15 cellular contexts compared by ENCODE assay signal in genomic region chr1:15786581-15786980, GRCh38. TPM values are rescaled to one million over a fixed set of nuclear protein-coding genes. Genes with fewer than 3 reads are reported as not detected.
DNase-seq lines count a peak whose midpoint lies in the region; TF ChIP-seq lines count a peak whose summit lies in the region.
"Had no signal": no experiment of that assay in that cellular context is flagged by ENCODE, and none has a peak within 500 bp of the region (broad histone marks: within the 10 kb centered on the region; RNA-seq: fewer than 3 reads in every experiment).

No MANE protein-coding gene starts in this region.

- BruUV-seq in Caco-2 (replicated peaks; lab: Mats Ljungman, UMichigan): no TSS peak

- no peaks in the 10 kb centered on the region for H3K27me3 Mint-ChIP-seq in Caco-2 (ENCODE audit: insufficient read depth, unreplicated experiment)

- no peaks in the 10 kb centered on the region for H3K36me3 Mint-ChIP-seq in Caco-2 (ENCODE audit: insufficient read depth, unreplicated experiment)

- no peak overlapping the region for H3K4me3 Mint-ChIP-seq in Caco-2 (ENCODE audit: unreplicated experiment)
- H3K4me3 Mint-ChIP-seq: activated CD4-positive, alpha-beta T cell treated with anti-CD3 and anti-CD28 coated beads, Interleukin-2, amount 10 ng/mL, durations not matched to agents 7 days and 5 days; activated T-helper 17 cell treated with anti-CD3 and anti-CD28 coated beads, Interleukin-2, amount 50 U/mL, for 72 hours had no signal

- DNase-seq in Caco-2 (no peak), RWPE1 (ENCODE audit: low spot score) (no peak), fibroblast of the aortic adventitia (ENCODE audit: low read depth) (peak; percentile 87), ovary (peak in 3 of 5 donors; percentile 41 to 61 (median 43)), DMS53 treated with DMSO at 0.1 percent for 48 hours (lab: John Stamatoyannopoulos, UW; ENCODE audit: unreplicated experiment) (no peak), NCI-H748 treated with DMSO at 0.1 percent for 48 hours (lab: John Stamatoyannopoulos, UW) (no peak), OCI-M1 (lab: John Stamatoyannopoulos, UW) (no peak), NCI-H446 treated with DMSO at 0.1 percent for 48 hours (lab: John Stamatoyannopoulos, UW) (no peak)
- DNase-seq: activated CD4-positive, alpha-beta T cell treated with anti-CD3 and anti-CD28 coated beads, Interleukin-2, amount 10 ng/mL, durations not matched to agents 7 days and 5 days; KG1; NCI-H187 treated with DMSO at 0.1 percent for 48 hours; T-helper 1 cell had no signal

- H3K27ac ChIP-seq in RWPE1 (peak overlapping the region; percentile 98), ovary (no peak overlapping the region)
- H3K27ac ChIP-seq: BLaER1 treated with 17β-estradiol and CSF1 and Interleukin-3, amounts not matched to agents 10 nM and 100 nM had no signal

- H3K4me1 Mint-ChIP-seq in Caco-2 (ENCODE audit: low read depth, unreplicated experiment): peaks cover 21% of the 10 kb centered on the region
- H3K4me1 Mint-ChIP-seq: activated CD4-positive, alpha-beta T cell treated with anti-CD3 and anti-CD28 coated beads, Interleukin-2, amount 10 ng/mL, durations not matched to agents 7 days and 5 days; activated T-helper 17 cell treated with anti-CD3 and anti-CD28 coated beads, Interleukin-2, amount 50 U/mL, for 72 hours had no signal

- POLR2A ChIA-PET in Caco-2 (lab: Charles Lee) (no interaction called here), RWPE1 (lab: Yijun Ruan, JAX; ENCODE audit: low non-redundant PET) (interaction anchor here (0.5 to 0.6 kb wide), 4 partner anchors 27 to 51 kb away, joined by 3 to 9 read pairs (median 3); no protein-coding TSS in a partner anchor)

- H3K27ac Mint-ChIP-seq in Caco-2 (ENCODE audit: unreplicated experiment): peak overlapping the region; percentile 39
- H3K27ac Mint-ChIP-seq: activated CD4-positive, alpha-beta T cell treated with anti-CD3 and anti-CD28 coated beads, Interleukin-2, amount 10 ng/mL, durations not matched to agents 7 days and 5 days; activated T-helper 17 cell treated with anti-CD3 and anti-CD28 coated beads, Interleukin-2, amount 50 U/mL, for 72 hours had no signal

- WGBS in ovary, 3 donors: 52 to 68% (median 54%) methylated on average over 10 of the region's 10 CpGs

- peaks cover 28% of the 10 kb centered on the region for H3K4me1 ChIP-seq in Caco-2
- peaks cover 6% of the 10 kb centered on the region for H3K4me1 ChIP-seq in ovary (ENCODE audit: insufficient read depth)

- TF ChIP-seq CTCF in Caco-2 (IDR thresholded peaks at IDR 0.05; ENCODE audit: insufficient read depth in 1 of 2, low read depth in 1 of 2, low read length in 1 of 2, severe bottlenecking in 1 of 2, unreplicated experiment in 1 of 2) (no peak), RWPE1 (conservative IDR thresholded peaks at IDR 0.05; ENCODE audit: low read depth) (no peak), fibroblast of the aortic adventitia (IDR thresholded peaks at IDR 0.05; ENCODE audit: insufficient read depth, low read length) (no peak), ovary (IDR thresholded peaks at IDR 0.05) (no peak)

- H3K27me3 ChIP-seq in Caco-2 (replicated peaks; ENCODE audit: control insufficient read depth, insufficient read depth, low read length): no peaks in the 10 kb centered on the region
- no peaks in the 10 kb centered on the region for H3K27me3 ChIP-seq in ovary
- H3K27me3 ChIP-seq: BLaER1 treated with 17β-estradiol and CSF1 and Interleukin-3, amounts not matched to agents 10 nM and 100 nM had no signal

- TF ChIP-seq EP300 in ovary (IDR thresholded peaks at IDR 0.05): no peak

- H3K4me3 ChIP-seq in Caco-2 (ENCODE audit: low read depth, low read length): no peak overlapping the region
- H3K4me3 ChIP-seq in fibroblast of the aortic adventitia (ENCODE audit: low read depth, low read length): no peak overlapping the region
- no peak overlapping the region for H3K4me3 ChIP-seq in ovary
- H3K4me3 ChIP-seq: BLaER1 treated with 17β-estradiol and CSF1 and Interleukin-3, amounts not matched to agents 10 nM and 100 nM had no signal

- H3K9me3 Mint-ChIP-seq in Caco-2 (ENCODE audit: unreplicated experiment): no peaks in the 10 kb centered on the region
- H3K9me3 Mint-ChIP-seq: activated CD4-positive, alpha-beta T cell treated with anti-CD3 and anti-CD28 coated beads, Interleukin-2, amount 10 ng/mL, durations not matched to agents 7 days and 5 days; activated T-helper 17 cell treated with anti-CD3 and anti-CD28 coated beads, Interleukin-2, amount 50 U/mL, for 72 hours had no signal

- no peaks in the 10 kb centered on the region for H3K36me3 ChIP-seq in Caco-2 (ENCODE audit: control insufficient read depth, insufficient read depth, low read length)
- no peaks in the 10 kb centered on the region for H3K36me3 ChIP-seq in ovary
- H3K36me3 ChIP-seq: BLaER1 treated with 17β-estradiol and CSF1 and Interleukin-3, amounts not matched to agents 10 nM and 100 nM had no signal

- CTCF ChIA-PET in Caco-2 (lab: Charles Lee): no interaction called here
- CTCF ChIA-PET in RWPE1 (lab: Yijun Ruan, JAX): interaction anchor here (0.6 kb wide), 1 partner anchor 189 kb away, joined by 7 read pairs; the partner anchor contains the start of gene ZBTB17

- intact Hi-C loops in Caco-2 (cut with micrococcal nuclease; ENCODE audit: unreplicated experiment): no loop called here
- intact Hi-C loops in ovary (cut with DNase I): no loop called here

- no peak for TF ChIP-seq POLR2A in ovary (IDR thresholded peaks at IDR 0.05)

- H3K9me3 ChIP-seq in Caco-2: no peaks in the 10 kb centered on the region
- no peaks in the 10 kb centered on the region for H3K9me3 ChIP-seq in ovary
- H3K9me3 ChIP-seq: BLaER1 treated with 17β-estradiol and CSF1 and Interleukin-3, amounts not matched to agents 10 nM and 100 nM had no signal

RNA-seq across cellular contexts. Expression of gene UQCRHL, which starts 20.9 kb away (rescaled TPM):
- total RNA-seq in Caco-2 (2022): 1.8 and 1.9 TPM in 2 replicates
- total RNA-seq in fibroblast of the aortic adventitia (ENCODE audit: low replicate concordance): 1.9 and 2.0 TPM in 2 replicates
- total RNA-seq in ovary: 1 to 10 TPM in 6 of 7 donors, under 1 TPM in 1; 0.65 to 3.3 (median 1.2) TPM
- 1 to 10 TPM; 1.4 to 5.6 TPM for polyA plus RNA-seq in ovary

RNA-seq across cellular contexts. Expression of gene FBLIM1, which starts 28.0 kb away (rescaled TPM):
- total RNA-seq in Caco-2 (2022) (3.6 and 5.5 TPM in 2 replicates), fibroblast of the aortic adventitia (ENCODE audit: low replicate concordance) (41.0 and 114 TPM in 2 replicates), ovary (100 to 1,000 TPM in 3 of 7 donors, 10 to 100 TPM in 4; 40.7 to 160 (median 70.8) TPM)
- 10 to 100 TPM; 39.0 to 59.2 TPM for polyA plus RNA-seq in ovary
- total RNA-seq: activated T-helper 17 cell treated with anti-CD3 and anti-CD28 coated beads, Interleukin-2, amount 50 U/mL, for 72 hours had no signal

RNA-seq across cellular contexts. Expression of gene TMEM82, which starts 44.3 kb away (rescaled TPM):
- total RNA-seq in Caco-2 (2022): 2.7 and 3.5 TPM in 2 replicates
- not detected in 2 replicates for total RNA-seq in fibroblast of the aortic adventitia (ENCODE audit: low replicate concordance)
- not detected for total RNA-seq in ovary
- polyA plus RNA-seq in ovary: not detected
- total RNA-seq: activated CD4-positive, alpha-beta T cell treated with anti-CD3 and anti-CD28 coated beads, Interleukin-2, amount 10 ng/mL, durations not matched to agents 7 days and 5 days; activated T-helper 17 cell treated with anti-CD3 and anti-CD28 coated beads, Interleukin-2, amount 50 U/mL, for 72 hours had no signal
- polyA plus RNA-seq: esophagus had no signal

RNA-seq across cellular contexts. Expression of gene SLC25A34, which starts 50.5 kb away (rescaled TPM):
- total RNA-seq in Caco-2 (2022): 0.49 and 1.1 TPM in 2 replicates
- 0.54 and 0.65 TPM in 2 replicates for total RNA-seq in fibroblast of the aortic adventitia (ENCODE audit: low replicate concordance)
- 1 to 10 TPM; 1.1 to 2.5 (median 2.0) TPM for total RNA-seq in ovary
- 1 to 10 TPM; 1.0 to 1.3 TPM for polyA plus RNA-seq in ovary

Comparison
In these comparisons a context has a peak if more than half of its experiments do, and no peak if none do; other contexts are left out.
1. DNase-seq: peak in fibroblast of the aortic adventitia (single experiment) and ovary (3 of 5); none in Caco-2 (0 of 2), RWPE1 (single experiment), DMS53 treated with DMSO at 0.1 percent for 48 hours (single experiment), NCI-H748 treated with DMSO at 0.1 percent for 48 hours (single experiment), OCI-M1 (single experiment) and NCI-H446 treated with DMSO at 0.1 percent for 48 hours (single experiment).